In genomic region chr12:43281563-43281962, GRCh38 we compare ENCODE assay signal across 27 cellular contexts.
A peak's percentile ranks its signal among the peaks of the same experiment; 100 is the strongest.
DNase-seq lines count a peak whose midpoint lies in the region; ATAC-seq and TF ChIP-seq lines count a peak whose summit lies in the region.
"Had no signal": no experiment of that assay in that cellular context is flagged by ENCODE, and none has a peak within 500 bp of the region (broad histone marks: within the 10 kb centered on the region; RNA-seq: fewer than 3 reads in every experiment).

No MANE protein-coding gene starts in this region.

- 54% methylated on average over 3 of the region's 3 CpGs for WGBS in SK-N-SH (ENCODE audit: low lambda C conversion rate)
- WGBS in endodermal cell (ENCODE audit: insufficient coverage in 1 of 2, insufficient read length in 1 of 2), 2 experiments: 74% methylated on average over 3 of the region's 3 CpGs; no CpG with 5 or more reads in 1 of the 2 experiments
- WGBS in transverse colon (ENCODE audit: low coverage in 1 of 2), 2 donors: 80 to 89% methylated on average over 3 of the region's 3 CpGs

- H3K4me3 ChIP-seq in SK-N-SH (ENCODE audit: low read depth in 2 of 2, low read length in 1 of 2): no peak overlapping the region
- no peak overlapping the region for H3K4me3 ChIP-seq in endodermal cell (ENCODE audit: low read length)
- H3K4me3 ChIP-seq in tibial artery: no peak overlapping the region
- no peak overlapping the region for H3K4me3 ChIP-seq in transverse colon
- H3K4me3 ChIP-seq: left lung, SJCRH30 had no signal

- in situ Hi-C loops in transverse colon (cut with MboI; ENCODE audit: low pct_ligation_motif_present in 1 of 4, low pct_unique_long_range_greater_than_20kb in 1 of 4, low sequenced_read_pairs in 3 of 4): loop anchor here in 2 of 4 donors (25.0 kb wide), 1 partner anchor 794 kb away; no protein-coding TSS in a partner anchor

- no peak; the same call in 1 of the 2 replicates for TF ChIP-seq RAD21 in SK-N-SH (IDR thresholded peaks at IDR 0.05; ENCODE audit: low read length)

- H3K9ac ChIP-seq in SK-N-SH: no peak overlapping the region
- H3K9ac ChIP-seq in endodermal cell (ENCODE audit: extremely low read depth, low read length, poor library complexity, severe bottlenecking): no peak overlapping the region
- H3K9ac ChIP-seq: KMS-11 had no signal

- peaks cover 3% of the 10 kb centered on the region for H3K36me3 Mint-ChIP-seq in endodermal cell (ENCODE audit: low read depth)
- no peaks in the 10 kb centered on the region for H3K36me3 Mint-ChIP-seq in nephron (ENCODE audit: low read depth)
- H3K36me3 Mint-ChIP-seq in Calu3 (ENCODE audit: insufficient read depth, unreplicated experiment): no peaks in the 10 kb centered on the region
- H3K36me3 Mint-ChIP-seq: activated naive CD8-positive, alpha-beta T cell treated with anti-CD3 and anti-CD28 coated beads for 36 hours; CD4-positive, CD25-positive, alpha-beta regulatory T cell; naive B cell; T-cell had no signal

- H3K4me3 Mint-ChIP-seq in endodermal cell (no peak overlapping the region), nephron (peak overlapping the region in 2 of 3 experiments; percentile 9 to 24), Calu3 (ENCODE audit: low read depth, unreplicated experiment) (no peak overlapping the region)
- H3K4me3 Mint-ChIP-seq: activated naive CD8-positive, alpha-beta T cell treated with anti-CD3 and anti-CD28 coated beads for 36 hours; CD4-positive, CD25-positive, alpha-beta regulatory T cell; naive B cell; T-cell had no signal

- H3K27me3 ChIP-seq in SK-N-SH (ENCODE audit: insufficient read depth) (no peaks in the 10 kb centered on the region), endodermal cell (ENCODE audit: control insufficient read depth, insufficient read depth, low read length, poor library complexity, severe bottlenecking) (no peaks in the 10 kb centered on the region), tibial artery (no peaks in the 10 kb centered on the region), transverse colon (no peaks in the 10 kb centered on the region)
- H3K27me3 ChIP-seq: left lung, SJCRH30 had no signal

- DNase-seq in SK-N-SH (peak; percentile 12), endodermal cell (peak; percentile 56), Calu3 (no peak), tibial artery (no peak), transverse colon (no peak)
- DNase-seq: activated CD4-positive, alpha-beta T cell treated with anti-CD3 and anti-CD28 coated beads for 48 hours; activated effector memory CD4-positive, alpha-beta T cell treated with Interleukin-2 at 50 U/mL for 16 hours; activated naive CD8-positive, alpha-beta T cell treated with anti-CD3 and anti-CD28 coated beads for 36 hours; activated T-cell treated with anti-CD3 and anti-CD28 coated beads for 4 hours; anterior cingulate cortex; CD4-positive, CD25-positive, alpha-beta regulatory T cell; effector CD4-positive, alpha-beta T cell; left lung; naive B cell; NCI-H2029; RPMI8226; stimulated activated CD4-positive, alpha-beta T cell treated with anti-CD3 and anti-CD28 coated beads, Interleukin-15, amount 100 ng/mL, for 24 hours; stimulated activated CD4-positive, alpha-beta T cell treated with anti-CD3 and anti-CD28 coated beads, Interleukin-4, amount 100 ng/mL, for 4 hours; T-cell; WERI-Rb-1 had no signal

- POLR2A ChIA-PET in SK-N-SH (lab: Yijun Ruan, JAX): interaction anchor here (1.3 kb wide), 1 partner anchor 798 kb away, joined by 3 read pairs; no protein-coding TSS in a partner anchor

- TF ChIP-seq POLR2A in transverse colon (IDR thresholded peaks at IDR 0.05): no peak

- intact Hi-C loops in Calu3 (cut with micrococcal nuclease; ENCODE audit: unreplicated experiment) (loop anchor here (1.0 to 5.0 kb wide), 4 partner anchors 524 to 799 kb away; no protein-coding TSS in a partner anchor), tibial artery (cut with DNase I; ENCODE audit: low total_unique reads) (no loop called here), transverse colon (cut with DNase I; ENCODE audit: low total_unique reads) (no loop called here)

- H3K36me3 ChIP-seq in SK-N-SH (replicated peaks in 1 of 2; ENCODE audit: control insufficient read depth in 1 of 2, insufficient read depth in 2 of 2, low read length in 1 of 2): no peaks in the 10 kb centered on the region
- H3K36me3 ChIP-seq in endodermal cell (ENCODE audit: control insufficient read depth, insufficient read depth, low read length): no peaks in the 10 kb centered on the region
- no peaks in the 10 kb centered on the region for H3K36me3 ChIP-seq in tibial artery
- no peaks in the 10 kb centered on the region for H3K36me3 ChIP-seq in transverse colon
- H3K36me3 ChIP-seq: left lung, SJCRH30, WERI-Rb-1 had no signal

- H3K27me3 Mint-ChIP-seq in endodermal cell (ENCODE audit: insufficient read depth) (no peaks in the 10 kb centered on the region), nephron (ENCODE audit: low read depth) (no peaks in the 10 kb centered on the region), Calu3 (ENCODE audit: unreplicated experiment) (no peaks in the 10 kb centered on the region)
- H3K27me3 Mint-ChIP-seq: activated naive CD8-positive, alpha-beta T cell treated with anti-CD3 and anti-CD28 coated beads for 36 hours; CD4-positive, CD25-positive, alpha-beta regulatory T cell; T-cell had no signal

- ATAC-seq in SK-N-SH treated with all-trans-retinoic acid at 6 μM for 48 hours (no peak), HG03175 (IDR thresholded peaks at IDR 0.05; ENCODE audit: unreplicated experiment) (no peak)
- ATAC-seq: HCT116, T-cell had no signal

- H3K79me2 ChIP-seq in SK-N-SH (ENCODE audit: insufficient read depth): no peaks in the 10 kb centered on the region

- no peaks in the 10 kb centered on the region for H4K20me1 ChIP-seq in SK-N-SH (ENCODE audit: insufficient read depth)

- H3K9me3 ChIP-seq in SK-N-SH (no peaks in the 10 kb centered on the region), endodermal cell (ENCODE audit: control insufficient read depth, low read length) (peaks cover 22% of the 10 kb centered on the region), tibial artery (no peaks in the 10 kb centered on the region), transverse colon (no peaks in the 10 kb centered on the region)
- H3K9me3 ChIP-seq: left lung, SJCRH30 had no signal

- BruUV-seq in Calu3 (replicated peaks; lab: Mats Ljungman, UMichigan): no TSS peak

- H3K27ac Mint-ChIP-seq in endodermal cell: no peak overlapping the region
- peak overlapping the region; percentile 83 to 96 (median 95) for H3K27ac Mint-ChIP-seq in nephron
- H3K27ac Mint-ChIP-seq in Calu3 (ENCODE audit: unreplicated experiment): no peak overlapping the region
- H3K27ac Mint-ChIP-seq: activated naive CD8-positive, alpha-beta T cell treated with anti-CD3 and anti-CD28 coated beads for 36 hours; CD4-positive, CD25-positive, alpha-beta regulatory T cell; T-cell had no signal

- no peak for TF ChIP-seq EP300 in SK-N-SH (IDR thresholded peaks at IDR 0.05; ENCODE audit: borderline replicate concordance in 1 of 2, low read depth in 1 of 2, low read length in 1 of 2)
- TF ChIP-seq EP300 in transverse colon (IDR thresholded peaks at IDR 0.05; ENCODE audit: low read depth): no peak

- no peaks in the 10 kb centered on the region for H3F3A ChIP-seq in SK-N-SH (replicated peaks; ENCODE audit: insufficient read depth)

- H3K9me2 ChIP-seq in SK-N-SH: no peaks in the 10 kb centered on the region

- peaks cover 12% of the 10 kb centered on the region for H3K9me3 Mint-ChIP-seq in endodermal cell
- H3K9me3 Mint-ChIP-seq in nephron: peaks cover 4% of the 10 kb centered on the region
- no peaks in the 10 kb centered on the region for H3K9me3 Mint-ChIP-seq in Calu3 (ENCODE audit: low read depth, unreplicated experiment)
- H3K9me3 Mint-ChIP-seq: activated naive CD8-positive, alpha-beta T cell treated with anti-CD3 and anti-CD28 coated beads for 36 hours; naive B cell had no signal

- H3K4me2 ChIP-seq in SK-N-SH: no peak overlapping the region
- H3K4me2 ChIP-seq: KMS-11 had no signal

- H3K27ac ChIP-seq in SK-N-SH (ENCODE audit: low read depth in 2 of 2, low read length in 1 of 2): peak overlapping the region in 1 of 2 experiments; percentile 53; a peak in 2 of 4 replicates
- H3K27ac ChIP-seq in endodermal cell (ENCODE audit: low read depth, low read length): no peak overlapping the region
- H3K27ac ChIP-seq in tibial artery: no peak overlapping the region
- H3K27ac ChIP-seq in transverse colon: no peak overlapping the region
- H3K27ac ChIP-seq: epithelial cell of prostate, KMS-11, left lung, SJCRH30, WERI-Rb-1 had no signal

- H3K4me1 Mint-ChIP-seq in endodermal cell (peaks cover 26% of the 10 kb centered on the region), nephron (peaks cover 61% of the 10 kb centered on the region), Calu3 (ENCODE audit: low read depth, unreplicated experiment) (peaks cover 23% of the 10 kb centered on the region)
- H3K4me1 Mint-ChIP-seq: activated naive CD8-positive, alpha-beta T cell treated with anti-CD3 and anti-CD28 coated beads for 36 hours; CD4-positive, CD25-positive, alpha-beta regulatory T cell; T-cell had no signal

- H2AFZ ChIP-seq in SK-N-SH (ENCODE audit: low read depth): no peak overlapping the region

- H3K4me1 ChIP-seq in SK-N-SH (ENCODE audit: control insufficient read depth in 1 of 2, insufficient read depth in 2 of 2, low read depth in 1 of 2, low read length in 1 of 2) (peaks cover 5 to 7% of the 10 kb centered on the region in 2 experiments; a peak in 3 of 4 replicates), endodermal cell (ENCODE audit: control insufficient read depth, insufficient read depth, low read length) (peaks cover 9% of the 10 kb centered on the region), tibial artery (no peaks in the 10 kb centered on the region), transverse colon (no peaks in the 10 kb centered on the region)
- H3K4me1 ChIP-seq: SJCRH30 had no signal

- TF ChIP-seq CTCF in SK-N-SH (IDR thresholded peaks at IDR 0.05) (no peak), endodermal cell (conservative IDR thresholded peaks at IDR 0.05) (no peak), nephron (IDR thresholded peaks at IDR 0.05; ENCODE audit: unreplicated experiment in 3 of 3) (no peak), Calu3 (IDR thresholded peaks at IDR 0.05; ENCODE audit: unreplicated experiment) (no peak), tibial artery (IDR thresholded peaks at IDR 0.05) (no peak), transverse colon (IDR thresholded peaks at IDR 0.05) (no peak)

- CTCF ChIA-PET in SK-N-SH (lab: Yijun Ruan, JAX) (interaction anchor here (0.6 to 3.8 kb wide), 57 partner anchors 9 to 1156 kb away, joined by 3 to 54 read pairs (median 4); partner anchors contain the start of gene PRICKLE1), Calu3 (lab: Charles Lee) (interaction anchor here (0.8 to 2.0 kb wide), 9 partner anchors 57 to 799 kb away, joined by 3 to 9 read pairs (median 4); no protein-coding TSS in a partner anchor)

TF ChIP-seq in SK-N-SH treated with all-trans-retinoic acid at 6 μM for 48 hours, 23 proteins besides CTCF, POLR2A, EP300 and RAD21 (continues in another document):
- TF ChIP-seq PPARA (CRISPR knock-in tag; IDR thresholded peaks at IDR 0.05; ENCODE audit: borderline replicate concordance): no peak
- no peak for TF ChIP-seq TCF4 (CRISPR knock-in tag; IDR thresholded peaks at IDR 0.05; ENCODE audit: borderline replicate concordance)
- TF ChIP-seq BACH2 (CRISPR knock-in tag; IDR thresholded peaks at IDR 0.05; ENCODE audit: borderline replicate concordance): no peak

Comparison
In these comparisons a context has a peak if more than half of its experiments do, and no peak if none do; other contexts are left out.
1. DNase-seq: peak in SK-N-SH (single experiment) and endodermal cell (single experiment); none in Calu3 (single experiment), tibial artery (0 of 2) and transverse colon (single experiment).
2. H3K27ac Mint-ChIP-seq: peak in nephron (3 of 3); none in endodermal cell (single experiment) and Calu3 (single experiment).
3. H3K4me3 Mint-ChIP-seq: peak in nephron (2 of 3); none in endodermal cell (single experiment) and Calu3 (single experiment).